8 cellular contexts compared by ENCODE assay signal in the genomic region with DNA sequence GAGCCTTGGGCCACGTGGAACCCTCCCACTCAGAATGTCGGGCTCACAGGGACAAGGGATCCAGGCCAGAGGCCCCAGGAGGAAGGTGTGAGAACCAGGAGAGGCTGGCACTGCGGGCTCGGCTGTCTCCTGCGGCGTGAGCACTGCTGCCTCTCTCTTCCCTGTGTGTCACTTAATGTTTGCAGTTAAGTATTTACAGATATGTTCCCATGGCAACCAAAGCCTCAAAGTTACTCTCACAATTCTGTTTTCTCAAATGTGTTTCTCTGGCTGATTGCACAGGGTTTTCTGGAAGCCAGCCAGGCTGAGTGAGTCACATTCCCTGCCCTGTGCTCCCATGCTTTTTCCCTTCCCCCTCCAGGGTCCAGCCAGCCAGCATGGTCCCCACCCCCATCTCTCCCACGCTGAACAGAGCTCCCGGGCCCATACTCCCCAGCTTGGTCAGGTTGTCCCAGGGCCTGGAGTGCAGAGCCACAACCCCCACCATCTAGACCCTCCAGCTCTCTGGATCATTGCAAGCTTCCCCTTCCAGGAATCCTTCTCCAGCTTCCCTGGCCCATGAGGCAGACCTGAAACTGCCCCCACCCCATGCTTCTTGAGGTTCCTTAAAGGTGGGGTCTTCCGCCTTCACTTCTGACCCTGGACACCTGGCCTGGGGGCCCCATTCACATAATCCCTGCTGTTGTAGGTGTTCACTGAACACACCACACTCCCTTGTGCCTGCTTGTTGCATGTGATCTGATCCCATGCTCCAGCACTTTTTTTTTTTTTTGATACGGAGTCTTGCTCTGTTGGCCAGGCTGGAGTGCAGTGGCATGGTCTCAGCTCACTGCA.
A peak's percentile ranks its signal among the peaks of the same experiment; 100 is the strongest.
DNase-seq lines count a peak whose midpoint lies in the region; ATAC-seq and TF ChIP-seq lines count a peak whose summit lies in the region.

No MANE protein-coding gene starts in this region.

- POLR2A ChIA-PET in HCT116 (lab: Charles Lee) = no interaction called here

- TF ChIP-seq CTCF in C4-2B (conservative IDR thresholded peaks at IDR 0.05) (no peak), HCT116 (IDR thresholded peaks at IDR 0.05 in 2 of 3, conservative IDR thresholded peaks at IDR 0.05 in 1 of 3; ENCODE audit: borderline replicate concordance in 1 of 3, insufficient read depth in 1 of 3, low read depth in 2 of 3, low read length in 2 of 3) (no peak), progenitor cell of endocrine pancreas (IDR thresholded peaks at IDR 0.05; ENCODE audit: unreplicated experiment) (no peak)

- H3K27ac Mint-ChIP-seq in progenitor cell of endocrine pancreas = peak overlapping the region; percentile 75
- no peak overlapping the region for H3K27ac Mint-ChIP-seq in activated T-helper 1 cell treated with anti-CD3 and anti-CD28 coated beads, Interleukin-12 subunit alpha, Interleukin-12 subunit beta, Interleukin-2, Interleukin-4 antibody, amounts not matched to agents 30 ng/mL and 10 ng/mL and 1 ng/mL, durations not matched to agents 14 hours and 24 hours and 36 hours

- H3K27me3 Mint-ChIP-seq in progenitor cell of endocrine pancreas = peaks cover 5% of the 10 kb centered on the region
- peaks cover 1% of the 10 kb centered on the region for H3K27me3 Mint-ChIP-seq in activated T-helper 1 cell treated with anti-CD3 and anti-CD28 coated beads, Interleukin-12 subunit alpha, Interleukin-12 subunit beta, Interleukin-2, Interleukin-4 antibody, amounts not matched to agents 30 ng/mL and 10 ng/mL and 1 ng/mL, durations not matched to agents 14 hours and 24 hours and 36 hours (ENCODE audit: insufficient read depth)

- no peak for TF ChIP-seq RAD21 in HCT116 (IDR thresholded peaks at IDR 0.05; ENCODE audit: low read depth)

- RAD21 ChIA-PET in HCT116 (lab: Charles Lee; ENCODE audit: low non-redundant PET in 1 of 2, low total read pairs in 2 of 2, uncharacterized antibody in 2 of 2, unreplicated experiment in 2 of 2) = interaction anchor here in 1 of 2 experiments (0.7 kb wide), 1 partner anchor 147 kb away, joined by 3 read pairs; no protein-coding TSS in a partner anchor

- H3K9me2 ChIP-seq in HCT116 (ENCODE audit: insufficient read depth) = no peaks in the 10 kb centered on the region

- intact Hi-C loops in HCT116 (cut with micrococcal nuclease) = no loop called here
- intact Hi-C loops in Right ventricle myocardium inferior (cut with DNase I) = no loop called here
- intact Hi-C loops in activated T-helper 1 cell treated with anti-CD3 and anti-CD28 coated beads, Interleukin-12 subunit alpha, Interleukin-12 subunit beta, Interleukin-2, Interleukin-4 antibody, amounts not matched to agents 30 ng/mL and 10 ng/mL and 1 ng/mL, durations not matched to agents 14 hours and 24 hours and 36 hours (cut with micrococcal nuclease) = no loop called here

- peaks cover 12% of the 10 kb centered on the region for H3K4me1 Mint-ChIP-seq in progenitor cell of endocrine pancreas (ENCODE audit: low read depth)
- H3K4me1 Mint-ChIP-seq in activated T-helper 1 cell treated with anti-CD3 and anti-CD28 coated beads, Interleukin-12 subunit alpha, Interleukin-12 subunit beta, Interleukin-2, Interleukin-4 antibody, amounts not matched to agents 30 ng/mL and 10 ng/mL and 1 ng/mL, durations not matched to agents 14 hours and 24 hours and 36 hours (ENCODE audit: low read depth) = no peaks in the 10 kb centered on the region

- CTCF ChIA-PET in HCT116 (lab: Charles Lee) = no interaction called here

- no TSS peak for BruUV-seq in HCT116 (replicated peaks; lab: Mats Ljungman, UMichigan)

- no peaks in the 10 kb centered on the region for H3K9me3 Mint-ChIP-seq in progenitor cell of endocrine pancreas (ENCODE audit: low read depth)
- H3K9me3 Mint-ChIP-seq in activated T-helper 1 cell treated with anti-CD3 and anti-CD28 coated beads, Interleukin-12 subunit alpha, Interleukin-12 subunit beta, Interleukin-2, Interleukin-4 antibody, amounts not matched to agents 30 ng/mL and 10 ng/mL and 1 ng/mL, durations not matched to agents 14 hours and 24 hours and 36 hours = no peaks in the 10 kb centered on the region

- no peak overlapping the region for H3K4me3 Mint-ChIP-seq in progenitor cell of endocrine pancreas (ENCODE audit: low read depth)
- H3K4me3 Mint-ChIP-seq in activated T-helper 1 cell treated with anti-CD3 and anti-CD28 coated beads, Interleukin-12 subunit alpha, Interleukin-12 subunit beta, Interleukin-2, Interleukin-4 antibody, amounts not matched to agents 30 ng/mL and 10 ng/mL and 1 ng/mL, durations not matched to agents 14 hours and 24 hours and 36 hours = no peak overlapping the region

- H4K20me1 ChIP-seq in HCT116 (ENCODE audit: insufficient read depth) = no peaks in the 10 kb centered on the region

- H2AFZ ChIP-seq in HCT116 (ENCODE audit: low read depth, low read length, poor library complexity, severe bottlenecking) = no peak overlapping the region

- no peak overlapping the region for H3K9ac ChIP-seq in HCT116 (ENCODE audit: low read length)

- H3K9me3 ChIP-seq in HCT116 (ENCODE audit: control insufficient read depth in 1 of 2, insufficient read depth in 1 of 2, low read depth in 1 of 2, low read length in 2 of 2) = no peaks in the 10 kb centered on the region

- H3K4me1 ChIP-seq in HCT116 (ENCODE audit: control insufficient read depth in 1 of 2, insufficient read depth in 2 of 2, low read length in 2 of 2) = peaks cover 13% of the 10 kb centered on the region in 2 experiments

- peak overlapping the region; percentile 52 for H3K4me2 ChIP-seq in HCT116 (ENCODE audit: low read length)

- no peaks in the 10 kb centered on the region for H3K36me3 Mint-ChIP-seq in progenitor cell of endocrine pancreas (ENCODE audit: insufficient read depth)
- no peaks in the 10 kb centered on the region for H3K36me3 Mint-ChIP-seq in activated T-helper 1 cell treated with anti-CD3 and anti-CD28 coated beads, Interleukin-12 subunit alpha, Interleukin-12 subunit beta, Interleukin-2, Interleukin-4 antibody, amounts not matched to agents 30 ng/mL and 10 ng/mL and 1 ng/mL, durations not matched to agents 14 hours and 24 hours and 36 hours (ENCODE audit: low read depth)

- DNase-seq in HCT116 (ENCODE audit: low read depth, low spot score) (peak; percentile 46), NCI-H1417 treated with DMSO at 0.1 percent for 48 hours (lab: John Stamatoyannopoulos, UW) (peak; percentile 97), T1000 (lab: John Stamatoyannopoulos, UW) (peak; percentile 55), Right ventricle myocardium inferior (ENCODE audit: missing footprints) (peak; percentile 70), progenitor cell of endocrine pancreas (ENCODE audit: low spot score, unreplicated experiment) (no peak)
- DNase-seq in stimulated activated CD4-positive, alpha-beta T cell treated with anti-CD3 and anti-CD28 coated beads, Interleukin-12 subunit alpha, Interleukin-12 subunit beta, amount 100 ng/mL, for 4 hours = no peak
- no peak for DNase-seq in activated T-helper 1 cell treated with anti-CD3 and anti-CD28 coated beads, Interleukin-12 subunit alpha, Interleukin-12 subunit beta, Interleukin-2, Interleukin-4 antibody, amounts not matched to agents 30 ng/mL and 10 ng/mL and 1 ng/mL, durations not matched to agents 14 hours and 24 hours and 36 hours (ENCODE audit: low spot score)

- no peak overlapping the region for H3K4me3 ChIP-seq in HCT116 (replicated peaks in 1 of 2; ENCODE audit: low read depth in 1 of 2, low read length in 2 of 2)

- no peaks in the 10 kb centered on the region for H3K79me2 ChIP-seq in HCT116 (ENCODE audit: insufficient read depth, low read length)

- H3K27ac ChIP-seq in C4-2B = peak overlapping the region; percentile 41
- peak overlapping the region; percentile 13; the same call in 1 of the 2 replicates for H3K27ac ChIP-seq in HCT116 (ENCODE audit: low read depth, low read length)

- no peaks in the 10 kb centered on the region for H3K27me3 ChIP-seq in HCT116 (ENCODE audit: insufficient read depth, low read length)

- no peaks in the 10 kb centered on the region for H3K36me3 ChIP-seq in HCT116 (ENCODE audit: control insufficient read depth in 1 of 2, insufficient read depth in 2 of 2, low read length in 2 of 2)

- ATAC-seq in HCT116 = peak; percentile 57
- ATAC-seq in Right ventricle myocardium inferior = peak; percentile 88

- TF ChIP-seq POLR2A in HCT116 (IDR thresholded peaks at IDR 0.05; ENCODE audit: borderline replicate concordance, extremely low read depth, insufficient read depth, insufficient read length) = no peak

TF ChIP-seq in HCT116, 20 proteins besides CTCF, POLR2A, EP300 and RAD21 (continues in another document):
- TF ChIP-seq ZFX (IDR thresholded peaks at IDR 0.05) (no peak), CEBPB (IDR thresholded peaks at IDR 0.05; ENCODE audit: low read depth) (no peak), YY1 (IDR thresholded peaks at IDR 0.05; ENCODE audit: extremely low read depth, insufficient replicate concordance, low read depth, low read length) (no peak), POLR2AphosphoS5 (IDR thresholded peaks at IDR 0.05; ENCODE audit: low read depth, low read length) (no peak), EZH2 (IDR thresholded peaks at IDR 0.05) (no peak), ELF1 (IDR thresholded peaks at IDR 0.05; ENCODE audit: borderline replicate concordance, low read depth) (no peak), JUND (IDR thresholded peaks at IDR 0.05) (peak; percentile 44; the same call in 1 of the 2 replicates)
- TF ChIP-seq, protein P1, sequence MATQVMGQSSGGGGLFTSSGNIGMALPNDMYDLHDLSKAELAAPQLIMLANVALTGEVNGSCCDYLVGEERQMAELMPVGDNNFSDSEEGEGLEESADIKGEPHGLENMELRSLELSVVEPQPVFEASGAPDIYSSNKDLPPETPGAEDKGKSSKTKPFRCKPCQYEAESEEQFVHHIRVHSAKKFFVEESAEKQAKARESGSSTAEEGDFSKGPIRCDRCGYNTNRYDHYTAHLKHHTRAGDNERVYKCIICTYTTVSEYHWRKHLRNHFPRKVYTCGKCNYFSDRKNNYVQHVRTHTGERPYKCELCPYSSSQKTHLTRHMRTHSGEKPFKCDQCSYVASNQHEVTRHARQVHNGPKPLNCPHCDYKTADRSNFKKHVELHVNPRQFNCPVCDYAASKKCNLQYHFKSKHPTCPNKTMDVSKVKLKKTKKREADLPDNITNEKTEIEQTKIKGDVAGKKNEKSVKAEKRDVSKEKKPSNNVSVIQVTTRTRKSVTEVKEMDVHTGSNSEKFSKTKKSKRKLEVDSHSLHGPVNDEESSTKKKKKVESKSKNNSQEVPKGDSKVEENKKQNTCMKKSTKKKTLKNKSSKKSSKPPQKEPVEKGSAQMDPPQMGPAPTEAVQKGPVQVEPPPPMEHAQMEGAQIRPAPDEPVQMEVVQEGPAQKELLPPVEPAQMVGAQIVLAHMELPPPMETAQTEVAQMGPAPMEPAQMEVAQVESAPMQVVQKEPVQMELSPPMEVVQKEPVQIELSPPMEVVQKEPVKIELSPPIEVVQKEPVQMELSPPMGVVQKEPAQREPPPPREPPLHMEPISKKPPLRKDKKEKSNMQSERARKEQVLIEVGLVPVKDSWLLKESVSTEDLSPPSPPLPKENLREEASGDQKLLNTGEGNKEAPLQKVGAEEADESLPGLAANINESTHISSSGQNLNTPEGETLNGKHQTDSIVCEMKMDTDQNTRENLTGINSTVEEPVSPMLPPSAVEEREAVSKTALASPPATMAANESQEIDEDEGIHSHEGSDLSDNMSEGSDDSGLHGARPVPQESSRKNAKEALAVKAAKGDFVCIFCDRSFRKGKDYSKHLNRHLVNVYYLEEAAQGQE (IDR thresholded peaks at IDR 0.05; ENCODE audit: low read depth) = no peak

Comparison
In these comparisons a context has a peak if more than half of its experiments do, and no peak if none do; other contexts are left out.
1. DNase-seq: peak in HCT116 (single experiment), NCI-H1417 treated with DMSO at 0.1 percent for 48 hours (single experiment), T1000 (single experiment) and Right ventricle myocardium inferior (single experiment); none in progenitor cell of endocrine pancreas (single experiment), stimulated activated CD4-positive, alpha-beta T cell treated with anti-CD3 and anti-CD28 coated beads, Interleukin-12 subunit alpha, Interleukin-12 subunit beta, amount 100 ng/mL, for 4 hours (single experiment) and activated T-helper 1 cell treated with anti-CD3 and anti-CD28 coated beads, Interleukin-12 subunit alpha, Interleukin-12 subunit beta, Interleukin-2, Interleukin-4 antibody, amounts not matched to agents 30 ng/mL and 10 ng/mL and 1 ng/mL, durations not matched to agents 14 hours and 24 hours and 36 hours (single experiment).